ENCODE assay signal across 8 cellular contexts in genomic region chr19:48362716-48363499, GRCh38. TPM values are rescaled to one million over a fixed set of nuclear protein-coding genes. Genes with fewer than 3 reads are reported as not detected.
A peak's percentile ranks its signal among the peaks of the same experiment; 100 is the strongest.
DNase-seq lines count a peak whose midpoint lies in the region; ATAC-seq, FAIRE-seq and TF ChIP-seq lines count a peak whose summit lies in the region.

No MANE protein-coding gene starts in this region.

- peak in 1 of 2 experiments; percentile 67; a peak in 2 of 4 replicates for TF ChIP-seq POLR2A in HepG2 (IDR thresholded peaks at IDR 0.05; ENCODE audit: insufficient read depth in 1 of 2, low read depth in 2 of 2, low read length in 2 of 2)

- WGBS in HepG2 (ENCODE audit: low lambda C conversion rate) = 13% methylated on average over 7 of the region's 26 CpGs

- H3K79me2 ChIP-seq in HepG2 (ENCODE audit: insufficient read depth, low read length) = no peaks in the 10 kb centered on the region

- CTCF ChIA-PET in activated CD4-positive, alpha-beta memory T cell treated with anti-CD3 and anti-CD28 coated beads for 36 hours (lab: Charles Lee) = interaction anchor here (0.6 to 2.7 kb wide), 9 partner anchors 12 to 283 kb away, joined by 3 to 29 read pairs (median 4); partner anchors contain the start of genes GRIN2D and KDELR1
- CTCF ChIA-PET in HepG2 (lab: Yijun Ruan, JAX; ENCODE audit: low intra/inter-chr PET ratio, low total read pairs) = interaction anchor here (1.4 kb wide), 1 partner anchor 13 kb away, joined by 4 read pairs; no protein-coding TSS in a partner anchor

- no peaks in the 10 kb centered on the region for H3K9me3 ChIP-seq in BLaER1 treated with 17β-estradiol and CSF1 and Interleukin-3, amounts not matched to agents 10 nM and 100 nM (replicated peaks in 1 of 11)
- no peaks in the 10 kb centered on the region for H3K9me3 ChIP-seq in HepG2 (ENCODE audit: low read length)

- H3K27ac Mint-ChIP-seq in activated CD4-positive, alpha-beta memory T cell treated with anti-CD3 and anti-CD28 coated beads for 36 hours = peak overlapping the region; percentile 94

- peak; percentile 43 for ATAC-seq in GM19395 (IDR thresholded peaks at IDR 0.05; ENCODE audit: unreplicated experiment)
- peak; percentile 50 for ATAC-seq in HG03565 (IDR thresholded peaks at IDR 0.05; ENCODE audit: unreplicated experiment)
- ATAC-seq in HepG2 = peak; percentile 96

- peak overlapping the region; percentile 88 for H3K4me3 Mint-ChIP-seq in activated CD4-positive, alpha-beta memory T cell treated with anti-CD3 and anti-CD28 coated beads for 36 hours

- TF ChIP-seq RAD21 in HepG2 (CRISPR knock-in tag; IDR thresholded peaks at IDR 0.05) = no peak

- H2AFZ ChIP-seq in HepG2 (ENCODE audit: low read length) = no peak overlapping the region

- H4K20me1 ChIP-seq in BLaER1 treated with 17β-estradiol and CSF1 and Interleukin-3, amounts not matched to agents 10 nM and 100 nM = no peaks in the 10 kb centered on the region
- no peaks in the 10 kb centered on the region for H4K20me1 ChIP-seq in HepG2 (ENCODE audit: insufficient read depth, low read length)

- H3K9me3 Mint-ChIP-seq in activated CD4-positive, alpha-beta memory T cell treated with anti-CD3 and anti-CD28 coated beads for 36 hours = no peaks in the 10 kb centered on the region

- peaks cover 0 to 6% (median 0%) of the 10 kb centered on the region in 11 experiments; a peak in 2 of 22 replicates for H3K36me3 ChIP-seq in BLaER1 treated with 17β-estradiol and CSF1 and Interleukin-3, amounts not matched to agents 10 nM and 100 nM
- H3K36me3 ChIP-seq in HepG2 (replicated peaks in 1 of 2; ENCODE audit: control insufficient read depth in 1 of 2, insufficient read depth in 2 of 2, low read length in 2 of 2) = peaks cover 0 to 2% of the 10 kb centered on the region in 2 experiments; a peak in 1 of 5 replicates

- peak overlapping the region; percentile 74 to 91 (median 89) for H3K27ac ChIP-seq in BLaER1 treated with 17β-estradiol and CSF1 and Interleukin-3, amounts not matched to agents 10 nM and 100 nM
- peak overlapping the region; percentile 96 for H3K27ac ChIP-seq in HepG2 (ENCODE audit: extremely low read length, insufficient read depth, low read length)

- peak overlapping the region; percentile 80 to 88 (median 84) for H3K9ac ChIP-seq in BLaER1 treated with 17β-estradiol and CSF1 and Interleukin-3, amounts not matched to agents 10 nM and 100 nM
- H3K9ac ChIP-seq in HepG2 (ENCODE audit: insufficient read depth, low read depth, low read length) = peak overlapping the region; percentile 96

- H3K36me3 Mint-ChIP-seq in activated CD4-positive, alpha-beta memory T cell treated with anti-CD3 and anti-CD28 coated beads for 36 hours = peaks cover 4% of the 10 kb centered on the region

- BruUV-seq in HepG2 (replicated peaks; lab: Mats Ljungman, UMichigan) = no TSS peak

- TF ChIP-seq CTCF in HepG2 (CRISPR knock-in tag; IDR thresholded peaks at IDR 0.05) = no peak

- H3K4me1 Mint-ChIP-seq in activated CD4-positive, alpha-beta memory T cell treated with anti-CD3 and anti-CD28 coated beads for 36 hours (ENCODE audit: low read depth) = peaks cover 14% of the 10 kb centered on the region

- POLR2A ChIA-PET in activated CD4-positive, alpha-beta memory T cell treated with anti-CD3 and anti-CD28 coated beads for 36 hours (lab: Charles Lee) = interaction anchor here (0.6 to 1.4 kb wide), 5 partner anchors 11 to 259 kb away, joined by 3 to 5 read pairs (median 3); partner anchors contain the start of gene EMP3
- POLR2A ChIA-PET in HepG2 (lab: Yijun Ruan, JAX) = interaction anchor here (0.6 to 2.7 kb wide), 12 partner anchors 8 to 256 kb away, joined by 3 to 107 read pairs (median 7); partner anchors contain the start of genes GRWD1, KDELR1, RPL18 and SPHK2

- peak overlapping the region; percentile 88 to 99 (median 98) for H3K4me2 ChIP-seq in BLaER1 treated with 17β-estradiol and CSF1 and Interleukin-3, amounts not matched to agents 10 nM and 100 nM
- peak overlapping the region; percentile 99 for H3K4me2 ChIP-seq in HepG2 (ENCODE audit: low read depth, low read length)

- no peaks in the 10 kb centered on the region for H3K27me3 Mint-ChIP-seq in activated CD4-positive, alpha-beta memory T cell treated with anti-CD3 and anti-CD28 coated beads for 36 hours

- H3K4me3 ChIP-seq in BLaER1 treated with 17β-estradiol and CSF1 and Interleukin-3, amounts not matched to agents 10 nM and 100 nM = peak overlapping the region; percentile 51 to 77 (median 66)
- peak overlapping the region; percentile 47 to 86 (median 71) for H3K4me3 ChIP-seq in HepG2 (replicated peaks in 1 of 3; ENCODE audit: insufficient read depth in 1 of 3, low read depth in 2 of 3, low read length in 3 of 3)

- DNase-seq in NCI-H748 treated with DMSO at 0.1 percent for 48 hours (lab: John Stamatoyannopoulos, UW) (peak; percentile 94), dermis microvascular lymphatic vessel endothelial cell (ENCODE audit: low read depth in 2 of 2) (peak; percentile 81 to 96), HepG2 (ENCODE audit: low spot score) (peak; percentile 94)
- DNase-seq in activated CD4-positive, alpha-beta memory T cell treated with anti-CD3 and anti-CD28 coated beads for 36 hours = peak; percentile 93
- peak; percentile 83 for DNase-seq in stimulated activated CD4-positive, alpha-beta T cell treated with anti-CD3 and anti-CD28 coated beads, Interleukin-2, amount 100 ng/mL, for 48 hours

- TF ChIP-seq EP300 in HepG2 (IDR thresholded peaks at IDR 0.05; ENCODE audit: low read depth in 2 of 2, low read length in 2 of 2) = 0 out of 4 replicates have a peak, but pooled peaks of 1 of the 2 experiments have one; percentile 8
- TF ChIP-seq EP300 in HepG2 (CRISPR knock-in tag; IDR thresholded peaks at IDR 0.05; ENCODE audit: borderline replicate concordance) = no peak

- in situ Hi-C loops in HepG2 (cut with HindIII; ENCODE audit: extremely low pct_ligation_motif_present, low pct_unique_long_range_greater_than_20kb) = no loop called here

- H3K4me1 ChIP-seq in BLaER1 treated with 17β-estradiol and CSF1 and Interleukin-3, amounts not matched to agents 10 nM and 100 nM = peaks cover 10 to 47% (median 35%) of the 10 kb centered on the region in 10 experiments
- H3K4me1 ChIP-seq in HepG2 (ENCODE audit: insufficient read depth, low read length) = peaks cover 35% of the 10 kb centered on the region

- no peaks in the 10 kb centered on the region for H3K27me3 ChIP-seq in BLaER1 treated with 17β-estradiol and CSF1 and Interleukin-3, amounts not matched to agents 10 nM and 100 nM
- H3K27me3 ChIP-seq in HepG2 (ENCODE audit: control insufficient read depth in 1 of 2, insufficient read depth in 2 of 2, low read length in 2 of 2) = no peaks in the 10 kb centered on the region

- intact Hi-C loops in activated CD4-positive, alpha-beta memory T cell treated with anti-CD3 and anti-CD28 coated beads for 36 hours (cut with micrococcal nuclease) = loop anchor here (1.0 kb wide), 2 partner anchors 52 to 193 kb away; partner anchors contain the start of genes LIG1 and ZSWIM9
- intact Hi-C loops in HepG2 (cut with micrococcal nuclease; ENCODE audit: unreplicated experiment) = no loop called here

- peak; percentile 80 for FAIRE-seq in HepG2 (lab: Jason Lieb, UNC)

RNA-seq across cellular contexts. Expression of gene TMEM143, which starts 0.8 kb away (rescaled TPM):
- total RNA-seq in activated CD4-positive, alpha-beta memory T cell treated with anti-CD3 and anti-CD28 coated beads for 36 hours = 10 to 100 TPM; 17.1 to 17.9 TPM
- 1.6 and 1.8 TPM in 2 replicates for total RNA-seq in dermis microvascular lymphatic vessel endothelial cell
- total RNA-seq in HepG2 (2016; rRNA removed; fragmentation: Illumina TruSeq; extraction: Trizol) = 4.7 and 7.7 TPM in 2 replicates
- 6.3 and 6.6 TPM in 2 replicates for total RNA-seq in HepG2 (2016; cell fraction: cytosol; rRNA removed; fragmentation: Illumina TruSeq; extraction: Trizol; ENCODE audit: low read depth)
- 5.2 and 7.2 TPM in 2 replicates for total RNA-seq in HepG2 (2016; cell fraction: insoluble cytoplasmic fraction; rRNA removed; fragmentation: Illumina TruSeq; extraction: Trizol)
- 8.4 and 8.9 TPM in 2 replicates for total RNA-seq in HepG2 (2016; cell fraction: membrane; rRNA removed; fragmentation: Illumina TruSeq; extraction: Trizol)
- total RNA-seq in HepG2 (2016; cell fraction: nucleus; rRNA removed; fragmentation: Illumina TruSeq; extraction: Trizol) = 12.3 and 12.5 TPM in 2 replicates
- polyA plus RNA-seq in HepG2 (2011; rRNA removed) = 10.8 and 11.3 TPM in 2 replicates
- polyA plus RNA-seq in HepG2 (2011; cell fraction: cytosol; rRNA removed) = 4.8 and 6.8 TPM in 2 replicates
- 44.7 and 61.9 TPM in 2 replicates for polyA plus RNA-seq in HepG2 (2011; cell fraction: nucleus; rRNA removed)
- 6.3 and 8.2 TPM in 2 replicates for polyA plus RNA-seq in HepG2 (2012)
- polyA plus RNA-seq in HepG2 (2016; cell fraction: cytosol; fragmentation: Illumina TruSeq; extraction: Trizol; ENCODE audit: low read depth) = 5.4 and 9.0 TPM in 2 replicates
- polyA plus RNA-seq in HepG2 (2016; cell fraction: insoluble cytoplasmic fraction; fragmentation: Illumina TruSeq; extraction: Trizol; ENCODE audit: low read depth) = 7.0 and 9.4 TPM in 2 replicates
- 8.9 and 11.6 TPM in 2 replicates for polyA plus RNA-seq in HepG2 (2016; cell fraction: membrane; fragmentation: Illumina TruSeq; extraction: Trizol; ENCODE audit: low read depth)
- 30.1 and 34.3 TPM in 2 replicates for polyA plus RNA-seq in HepG2 (2016; cell fraction: nucleus; fragmentation: Illumina TruSeq; extraction: Trizol; ENCODE audit: insufficient read depth, low read depth)
- polyA minus RNA-seq in HepG2 (2011; rRNA and poly(A)+ RNA removed; ENCODE audit: low replicate concordance) = 13.7 and 18.8 TPM in 2 replicates
- polyA minus RNA-seq in HepG2 (2011; cell fraction: cytosol; rRNA and poly(A)+ RNA removed) = 10.2 and 11.4 TPM in 2 replicates
- polyA minus RNA-seq in HepG2 (2011; cell fraction: nucleus; rRNA and poly(A)+ RNA removed) = 10.4 and 12.7 TPM in 2 replicates

RNA-seq across cellular contexts. Expression of gene SYNGR4, which starts 1.3 kb away (rescaled TPM):
- under 1 TPM in 1 of 2 experiments, not detected in 1; 0.21 TPM for total RNA-seq in activated CD4-positive, alpha-beta memory T cell treated with anti-CD3 and anti-CD28 coated beads for 36 hours
- total RNA-seq in dermis microvascular lymphatic vessel endothelial cell (not detected in 2 replicates), HepG2 (2016; rRNA removed; fragmentation: Illumina TruSeq; extraction: Trizol) (not detected in 2 replicates)
- total RNA-seq in HepG2 (2016; cell fraction: cytosol; rRNA removed; fragmentation: Illumina TruSeq; extraction: Trizol; ENCODE audit: low read depth) = not detected in 2 replicates
- total RNA-seq in HepG2 (2016; cell fraction: insoluble cytoplasmic fraction; rRNA removed; fragmentation: Illumina TruSeq; extraction: Trizol) = not detected in 2 replicates
- not detected in 2 replicates for total RNA-seq in HepG2 (2016; cell fraction: membrane; rRNA removed; fragmentation: Illumina TruSeq; extraction: Trizol)
- total RNA-seq in HepG2 (2016; cell fraction: nucleus; rRNA removed; fragmentation: Illumina TruSeq; extraction: Trizol) = not detected in 2 replicates
- polyA plus RNA-seq in HepG2 (2011; rRNA removed) = not detected in 2 replicates
- polyA plus RNA-seq in HepG2 (2011; cell fraction: cytosol; rRNA removed) = not detected in 2 replicates
- not detected in 2 replicates for polyA plus RNA-seq in HepG2 (2011; cell fraction: nucleus; rRNA removed)
- not detected in 2 replicates for polyA plus RNA-seq in HepG2 (2012)
- polyA plus RNA-seq in HepG2 (2016; cell fraction: cytosol; fragmentation: Illumina TruSeq; extraction: Trizol; ENCODE audit: low read depth) = not detected in 2 replicates
- not detected in 2 replicates for polyA plus RNA-seq in HepG2 (2016; cell fraction: insoluble cytoplasmic fraction; fragmentation: Illumina TruSeq; extraction: Trizol; ENCODE audit: low read depth)
- not detected in 2 replicates for polyA plus RNA-seq in HepG2 (2016; cell fraction: membrane; fragmentation: Illumina TruSeq; extraction: Trizol; ENCODE audit: low read depth)
- not detected in 2 replicates for polyA plus RNA-seq in HepG2 (2016; cell fraction: nucleus; fragmentation: Illumina TruSeq; extraction: Trizol; ENCODE audit: insufficient read depth, low read depth)
- 1.4 TPM in 1 of 2 replicates, not detected in the other for polyA minus RNA-seq in HepG2 (2011; rRNA and poly(A)+ RNA removed; ENCODE audit: low replicate concordance)
- polyA minus RNA-seq in HepG2 (2011; cell fraction: cytosol; rRNA and poly(A)+ RNA removed) = not detected in 2 replicates
- polyA minus RNA-seq in HepG2 (2011; cell fraction: nucleus; rRNA and poly(A)+ RNA removed) = not detected in 2 replicates

RNA-seq across cellular contexts. Expression of gene KDELR1, which starts 28.4 kb away (rescaled TPM):
- 10 to 100 TPM; 82.9 to 88.1 TPM for total RNA-seq in activated CD4-positive, alpha-beta memory T cell treated with anti-CD3 and anti-CD28 coated beads for 36 hours
- 35.6 and 52.8 TPM in 2 replicates for total RNA-seq in dermis microvascular lymphatic vessel endothelial cell
- 70.8 and 134 TPM in 2 replicates for total RNA-seq in HepG2 (2016; rRNA removed; fragmentation: Illumina TruSeq; extraction: Trizol)
- total RNA-seq in HepG2 (2016; cell fraction: cytosol; rRNA removed; fragmentation: Illumina TruSeq; extraction: Trizol; ENCODE audit: low read depth) = 55.9 and 57.5 TPM in 2 replicates
- 61.8 and 132 TPM in 2 replicates for total RNA-seq in HepG2 (2016; cell fraction: insoluble cytoplasmic fraction; rRNA removed; fragmentation: Illumina TruSeq; extraction: Trizol)
- 111 and 112 TPM in 2 replicates for total RNA-seq in HepG2 (2016; cell fraction: membrane; rRNA removed; fragmentation: Illumina TruSeq; extraction: Trizol)
- total RNA-seq in HepG2 (2016; cell fraction: nucleus; rRNA removed; fragmentation: Illumina TruSeq; extraction: Trizol) = 125 and 150 TPM in 2 replicates
- 185 and 212 TPM in 2 replicates for polyA plus RNA-seq in HepG2 (2011; rRNA removed)
- 168 and 179 TPM in 2 replicates for polyA plus RNA-seq in HepG2 (2011; cell fraction: cytosol; rRNA removed)
- polyA plus RNA-seq in HepG2 (2011; cell fraction: nucleus; rRNA removed) = 94.7 and 95.7 TPM in 2 replicates
- 187 and 197 TPM in 2 replicates for polyA plus RNA-seq in HepG2 (2012)
- 130 and 136 TPM in 2 replicates for polyA plus RNA-seq in HepG2 (2016; cell fraction: cytosol; fragmentation: Illumina TruSeq; extraction: Trizol; ENCODE audit: low read depth)
- polyA plus RNA-seq in HepG2 (2016; cell fraction: insoluble cytoplasmic fraction; fragmentation: Illumina TruSeq; extraction: Trizol; ENCODE audit: low read depth) = 151 and 179 TPM in 2 replicates
- polyA plus RNA-seq in HepG2 (2016; cell fraction: membrane; fragmentation: Illumina TruSeq; extraction: Trizol; ENCODE audit: low read depth) = 209 and 221 TPM in 2 replicates
- 421 and 451 TPM in 2 replicates for polyA plus RNA-seq in HepG2 (2016; cell fraction: nucleus; fragmentation: Illumina TruSeq; extraction: Trizol; ENCODE audit: insufficient read depth, low read depth)
- 143 and 261 TPM in 2 replicates for polyA minus RNA-seq in HepG2 (2011; rRNA and poly(A)+ RNA removed; ENCODE audit: low replicate concordance)
- polyA minus RNA-seq in HepG2 (2011; cell fraction: cytosol; rRNA and poly(A)+ RNA removed) = 129 and 135 TPM in 2 replicates
- polyA minus RNA-seq in HepG2 (2011; cell fraction: nucleus; rRNA and poly(A)+ RNA removed) = 29.5 and 36.8 TPM in 2 replicates

RNA-seq across cellular contexts. Expression of gene GRIN2D, which starts 30.6 kb away (rescaled TPM):
- total RNA-seq in activated CD4-positive, alpha-beta memory T cell treated with anti-CD3 and anti-CD28 coated beads for 36 hours = under 1 TPM; 0.07 TPM
- 0.13 and 0.25 TPM in 2 replicates for total RNA-seq in dermis microvascular lymphatic vessel endothelial cell
- 0.02 TPM in 1 of 2 replicates, not detected in the other for total RNA-seq in HepG2 (2016; rRNA removed; fragmentation: Illumina TruSeq; extraction: Trizol)
- under 0.01 TPM in 1 of 2 replicates, not detected in the other for total RNA-seq in HepG2 (2016; cell fraction: cytosol; rRNA removed; fragmentation: Illumina TruSeq; extraction: Trizol; ENCODE audit: low read depth)
- total RNA-seq in HepG2 (2016; cell fraction: insoluble cytoplasmic fraction; rRNA removed; fragmentation: Illumina TruSeq; extraction: Trizol) = 0.04 TPM in 1 of 2 replicates, not detected in the other
- total RNA-seq in HepG2 (2016; cell fraction: membrane; rRNA removed; fragmentation: Illumina TruSeq; extraction: Trizol) = 0.03 and 0.06 TPM in 2 replicates
- 0.09 and 0.22 TPM in 2 replicates for total RNA-seq in HepG2 (2016; cell fraction: nucleus; rRNA removed; fragmentation: Illumina TruSeq; extraction: Trizol)
- 0.08 and 0.13 TPM in 2 replicates for polyA plus RNA-seq in HepG2 (2011; rRNA removed)
- polyA plus RNA-seq in HepG2 (2011; cell fraction: cytosol; rRNA removed) = 0.05 and 0.06 TPM in 2 replicates
- 0.43 and 0.61 TPM in 2 replicates for polyA plus RNA-seq in HepG2 (2011; cell fraction: nucleus; rRNA removed)
- 0.29 and 0.34 TPM in 2 replicates for polyA plus RNA-seq in HepG2 (2012)
- polyA plus RNA-seq in HepG2 (2016; cell fraction: cytosol; fragmentation: Illumina TruSeq; extraction: Trizol; ENCODE audit: low read depth) = 0.03 TPM in 2 replicates
- 0.05 and 0.13 TPM in 2 replicates for polyA plus RNA-seq in HepG2 (2016; cell fraction: insoluble cytoplasmic fraction; fragmentation: Illumina TruSeq; extraction: Trizol; ENCODE audit: low read depth)
- polyA plus RNA-seq in HepG2 (2016; cell fraction: membrane; fragmentation: Illumina TruSeq; extraction: Trizol; ENCODE audit: low read depth) = 0.07 TPM in 1 of 2 replicates, not detected in the other
- polyA plus RNA-seq in HepG2 (2016; cell fraction: nucleus; fragmentation: Illumina TruSeq; extraction: Trizol; ENCODE audit: insufficient read depth, low read depth) = 0.31 TPM in 2 replicates
- polyA minus RNA-seq in HepG2 (2011; rRNA and poly(A)+ RNA removed; ENCODE audit: low replicate concordance) = 0.40 and 0.44 TPM in 2 replicates
- 0.10 and 0.26 TPM in 2 replicates for polyA minus RNA-seq in HepG2 (2011; cell fraction: cytosol; rRNA and poly(A)+ RNA removed)
- polyA minus RNA-seq in HepG2 (2011; cell fraction: nucleus; rRNA and poly(A)+ RNA removed) = 0.12 and 0.13 TPM in 2 replicates

RNA-seq across cellular contexts. Expression of gene EMP3, which starts 37.6 kb away (rescaled TPM):
- total RNA-seq in activated CD4-positive, alpha-beta memory T cell treated with anti-CD3 and anti-CD28 coated beads for 36 hours = 100 to 1,000 TPM; 168 to 179 TPM
- total RNA-seq in dermis microvascular lymphatic vessel endothelial cell = 3.3 and 3.4 TPM in 2 replicates
- 1.6 and 2.2 TPM in 2 replicates for total RNA-seq in HepG2 (2016; rRNA removed; fragmentation: Illumina TruSeq; extraction: Trizol)
- 2.2 and 3.4 TPM in 2 replicates for total RNA-seq in HepG2 (2016; cell fraction: cytosol; rRNA removed; fragmentation: Illumina TruSeq; extraction: Trizol; ENCODE audit: low read depth)
- 2.7 and 3.2 TPM in 2 replicates for total RNA-seq in HepG2 (2016; cell fraction: insoluble cytoplasmic fraction; rRNA removed; fragmentation: Illumina TruSeq; extraction: Trizol)
- 0.96 and 1.1 TPM in 2 replicates for total RNA-seq in HepG2 (2016; cell fraction: membrane; rRNA removed; fragmentation: Illumina TruSeq; extraction: Trizol)
- 3.0 and 4.7 TPM in 2 replicates for total RNA-seq in HepG2 (2016; cell fraction: nucleus; rRNA removed; fragmentation: Illumina TruSeq; extraction: Trizol)
- 7.8 and 9.4 TPM in 2 replicates for polyA plus RNA-seq in HepG2 (2011; rRNA removed)
- polyA plus RNA-seq in HepG2 (2011; cell fraction: cytosol; rRNA removed) = 10.0 and 10.8 TPM in 2 replicates
- 3.4 and 3.5 TPM in 2 replicates for polyA plus RNA-seq in HepG2 (2011; cell fraction: nucleus; rRNA removed)
- 4.8 and 7.1 TPM in 2 replicates for polyA plus RNA-seq in HepG2 (2012)
- 4.6 and 4.7 TPM in 2 replicates for polyA plus RNA-seq in HepG2 (2016; cell fraction: cytosol; fragmentation: Illumina TruSeq; extraction: Trizol; ENCODE audit: low read depth)
- 1.7 and 2.4 TPM in 2 replicates for polyA plus RNA-seq in HepG2 (2016; cell fraction: insoluble cytoplasmic fraction; fragmentation: Illumina TruSeq; extraction: Trizol; ENCODE audit: low read depth)
- 3.2 and 3.6 TPM in 2 replicates for polyA plus RNA-seq in HepG2 (2016; cell fraction: membrane; fragmentation: Illumina TruSeq; extraction: Trizol; ENCODE audit: low read depth)
- 7.0 TPM in 2 replicates for polyA plus RNA-seq in HepG2 (2016; cell fraction: nucleus; fragmentation: Illumina TruSeq; extraction: Trizol; ENCODE audit: insufficient read depth, low read depth)
- polyA minus RNA-seq in HepG2 (2011; rRNA and poly(A)+ RNA removed; ENCODE audit: low replicate concordance) = 11.4 and 319 TPM in 2 replicates
- polyA minus RNA-seq in HepG2 (2011; cell fraction: cytosol; rRNA and poly(A)+ RNA removed) = 2.8 and 3.1 TPM in 2 replicates
- 2.0 and 4.0 TPM in 2 replicates for polyA minus RNA-seq in HepG2 (2011; cell fraction: nucleus; rRNA and poly(A)+ RNA removed)

Comparison
In these comparisons a context has a peak if more than half of its experiments do, and no peak if none do; other contexts are left out.
1. Peak in every context shown above with its lines: DNase-seq, ATAC-seq, H3K4me3 ChIP-seq and H3K27ac ChIP-seq.
2. ATAC-seq: peak in every context shown above with its lines; median percentile 96 in HepG2; 50 in HG03565; 43 in GM19395.